Comparison of ENCODE assay signal across 30 cellular contexts in genomic region chr7:122553761-122554160, GRCh38.
A peak's percentile ranks its signal among the peaks of the same experiment; 100 is the strongest.
DNase-seq lines count a peak whose midpoint lies in the region; ATAC-seq and TF ChIP-seq lines count a peak whose summit lies in the region.
"Had no signal": no experiment of that assay in that cellular context is flagged by ENCODE, and none has a peak within 500 bp of the region (broad histone marks: within the 10 kb centered on the region; RNA-seq: fewer than 3 reads in every experiment).

No MANE protein-coding gene starts in this region.

- H3K4me3 ChIP-seq in fibroblast of mammary gland (ENCODE audit: control insufficient read depth, low read depth, low read length) = no peak overlapping the region
- H3K4me3 ChIP-seq in H7 (ENCODE audit: insufficient read depth, low read depth, low read length) = no peak overlapping the region
- H3K4me3 ChIP-seq: A549; BLaER1; BLaER1 treated with 17β-estradiol and CSF1 and Interleukin-3, amounts not matched to agents 10 nM and 100 nM had no signal

- POLR2A ChIA-PET in RWPE1 (lab: Yijun Ruan, JAX; ENCODE audit: low non-redundant PET) = no interaction called here

- H3K27me3 ChIP-seq in H7 (ENCODE audit: control insufficient read depth, insufficient read depth, low read length) = no peaks in the 10 kb centered on the region
- H3K27me3 ChIP-seq: BE2C; BLaER1; BLaER1 treated with 17β-estradiol and CSF1 and Interleukin-3, amounts not matched to agents 10 nM and 100 nM had no signal

- CTCF ChIA-PET in RWPE1 (lab: Yijun Ruan, JAX) = no interaction called here

- ATAC-seq in left lobe of liver = peak; percentile 90
- ATAC-seq in sciatic nerve = peak; percentile 58
- ATAC-seq: A549; CD8-positive, alpha-beta T cell had no signal

- intact Hi-C loops in sciatic nerve (cut with DNase I) = no loop called here

- TF ChIP-seq CTCF in fibroblast of mammary gland (conservative IDR thresholded peaks at IDR 0.05; ENCODE audit: control insufficient read depth, insufficient read depth, low read depth, low read length) = no peak
- no peak for TF ChIP-seq CTCF in RWPE1 (conservative IDR thresholded peaks at IDR 0.05; ENCODE audit: low read depth)

- H3K36me3 ChIP-seq in H7 (replicated peaks; ENCODE audit: control insufficient read depth, insufficient read depth, low read length) = no peaks in the 10 kb centered on the region
- H3K36me3 ChIP-seq: BE2C; BLaER1; BLaER1 treated with 17β-estradiol and CSF1 and Interleukin-3, amounts not matched to agents 10 nM and 100 nM had no signal

- DNase-seq in fibroblast of mammary gland (ENCODE audit: low read depth) (peak; percentile 2), left lobe of liver (ENCODE audit: low spot score) (no peak), sciatic nerve (ENCODE audit: low spot score) (no peak), D341Med (ENCODE audit: low spot score) (no peak), H7 (no peak), RWPE1 (ENCODE audit: low spot score) (no peak)
- DNase-seq: 8988T; ACHN; AML-193; BE2C; C1 segment of cervical spinal cord; Caco-2; Calu3; CD4-positive, alpha-beta T cell; CD4-positive, CD25-positive, alpha-beta regulatory T cell; CD8-positive, alpha-beta memory T cell; CD8-positive, alpha-beta T cell; COR-L47; DMS 273 treated with DMSO at 0.1 percent for 48 hours; DMS153; DMS53; DMS79; DMS79 treated with DMSO at 0.1 percent for 48 hours; DND-41; EL had no signal

- no peak overlapping the region for H3K27ac ChIP-seq in RWPE1
- H3K27ac ChIP-seq: 22Rv1; A549; BLaER1; BLaER1 treated with 17β-estradiol and CSF1 and Interleukin-3, amounts not matched to agents 10 nM and 100 nM; C4-2B had no signal
